8 cellular contexts compared by ENCODE assay signal in the genomic region with DNA sequence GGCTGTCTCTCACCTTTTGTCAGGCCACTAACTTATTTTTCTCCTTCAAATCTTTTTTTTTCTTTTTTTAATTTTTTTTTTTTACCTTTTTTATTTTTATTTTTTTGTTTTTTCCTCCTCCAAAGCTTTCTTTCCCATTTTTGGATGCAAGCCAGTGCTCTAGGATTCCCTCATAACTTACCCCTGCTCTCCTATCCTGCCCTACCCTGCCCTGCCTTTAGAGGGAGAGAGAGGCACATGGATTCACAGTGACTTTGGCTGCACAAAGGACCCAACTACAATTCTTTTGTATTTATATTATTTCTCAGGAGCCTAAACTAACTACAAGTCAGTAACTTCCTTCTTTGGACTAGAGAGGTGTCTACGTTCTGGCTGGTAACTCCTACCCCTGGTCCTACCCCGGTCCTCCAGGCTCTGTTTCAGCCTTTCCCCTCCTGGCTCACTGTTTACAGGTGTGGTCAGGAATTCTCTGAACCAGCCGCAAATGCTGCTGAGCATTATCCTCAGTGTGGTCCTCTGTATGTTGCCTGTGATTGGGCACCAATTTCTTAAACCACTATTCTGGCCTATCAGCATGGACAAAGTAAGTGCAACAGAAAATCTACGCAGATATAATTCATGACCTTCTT. TPM values are rescaled to one million over a fixed set of nuclear protein-coding genes. Genes with fewer than 3 reads are reported as not detected.
DNase-seq lines count a peak whose midpoint lies in the region; ATAC-seq and TF ChIP-seq lines count a peak whose summit lies in the region.

No MANE protein-coding gene starts in this region.

- no peaks in the 10 kb centered on the region for H3K4me1 ChIP-seq in HEK293 (ENCODE audit: control insufficient read depth, insufficient read depth, low read length)
- peaks cover 6% of the 10 kb centered on the region; the same call in 1 of the 2 replicates for H3K4me1 ChIP-seq in PC-3 (ENCODE audit: insufficient read depth, low read length)
- H3K4me1 ChIP-seq in breast epithelium = no peaks in the 10 kb centered on the region
- no peaks in the 10 kb centered on the region for H3K4me1 ChIP-seq in liver (ENCODE audit: control insufficient read depth in 4 of 4, insufficient read depth in 4 of 4, low read length in 3 of 4)

- TF ChIP-seq CTCF in HEK293 (tag by site-specific recombination; IDR thresholded peaks at IDR 0.05) (no peak), PC-3 (conservative IDR thresholded peaks at IDR 0.05; ENCODE audit: low read depth, low read length) (peak; percentile 74), breast epithelium (IDR thresholded peaks at IDR 0.05) (peak; percentile 16 to 56 (median 38)), liver (IDR thresholded peaks at IDR 0.05; ENCODE audit: low read depth, low read length, missing input control) (peak; percentile 91)

- no peaks in the 10 kb centered on the region for H3K79me2 ChIP-seq in PC-3 (ENCODE audit: low read length)

- H3K9me3 ChIP-seq in HEK293 (ENCODE audit: control insufficient read depth, insufficient read depth, low read depth, low read length) = no peaks in the 10 kb centered on the region
- no peaks in the 10 kb centered on the region for H3K9me3 ChIP-seq in PC-3 (ENCODE audit: low read length)
- no peaks in the 10 kb centered on the region for H3K9me3 ChIP-seq in breast epithelium
- no peaks in the 10 kb centered on the region for H3K9me3 ChIP-seq in liver (ENCODE audit: control insufficient read depth in 4 of 4, low read length in 3 of 4)

- ATAC-seq in PC-3 = peak; percentile 54; the same call in 1 of the 2 replicates
- no peak for ATAC-seq in GM21529 (IDR thresholded peaks at IDR 0.05; ENCODE audit: unreplicated experiment)

- TF ChIP-seq POLR2A in breast epithelium (IDR thresholded peaks at IDR 0.05) = no peak

- H2AFZ ChIP-seq in PC-3 (ENCODE audit: low read length) = no peak overlapping the region

- WGBS in liver = 74% methylated on average over 4 of the region's 4 CpGs

- intact Hi-C loops in PC-3 (cut with micrococcal nuclease) (loop anchor here (1.0 kb wide), 1 partner anchor 73 kb away; no protein-coding TSS in a partner anchor), breast epithelium (cut with DNase I; ENCODE audit: low total_unique reads) (no loop called here)

- no peaks in the 10 kb centered on the region for H3F3A ChIP-seq in PC-3 (ENCODE audit: low read length, unreplicated experiment)

- no peak overlapping the region for H3K4me3 ChIP-seq in HEK293 (ENCODE audit: low read depth, low read length)
- H3K4me3 ChIP-seq in PC-3 (ENCODE audit: low read length) = no peak overlapping the region
- no peak overlapping the region for H3K4me3 ChIP-seq in breast epithelium
- H3K4me3 ChIP-seq in liver (ENCODE audit: low read depth in 1 of 3, low read length in 3 of 3) = no peak overlapping the region

- no peaks in the 10 kb centered on the region for H4K20me1 ChIP-seq in PC-3 (ENCODE audit: low read length)

- H3K27ac ChIP-seq in HEK293 (ENCODE audit: extremely low read depth, low read depth, low read length) (no peak overlapping the region), PC-3 (ENCODE audit: low read length) (no peak overlapping the region), breast epithelium (no peak overlapping the region), liver (ENCODE audit: low read depth in 1 of 2, low read length in 2 of 2) (no peak overlapping the region)

- H3K4me2 ChIP-seq in PC-3 (ENCODE audit: low read length) = no peak overlapping the region

- DNase-seq in COLO668 (lab: John Stamatoyannopoulos, UW; ENCODE audit: unreplicated experiment) (peak; percentile 10), PC-3 (peak; percentile 74), breast epithelium (ENCODE audit: low spot score in 2 of 2) (peak in 1 of 2 donors; percentile 50), 8988T (no peak)
- no peak for DNase-seq in central memory CD4-positive, alpha-beta T cell

- H3K36me3 ChIP-seq in HEK293 (ENCODE audit: control insufficient read depth in 2 of 2, insufficient read depth in 1 of 2, low read length in 2 of 2) = no peaks in the 10 kb centered on the region
- no peaks in the 10 kb centered on the region for H3K36me3 ChIP-seq in PC-3 (ENCODE audit: low read depth, low read length)
- no peaks in the 10 kb centered on the region for H3K36me3 ChIP-seq in breast epithelium
- no peaks in the 10 kb centered on the region for H3K36me3 ChIP-seq in liver (ENCODE audit: control insufficient read depth in 4 of 4, insufficient read depth in 3 of 4, low read depth in 1 of 4, low read length in 3 of 4)

- H3K9ac ChIP-seq in PC-3 (ENCODE audit: low read length) = no peak overlapping the region
- H3K9ac ChIP-seq in liver (ENCODE audit: low read depth in 1 of 2, low read length in 2 of 2) = no peak overlapping the region

- CTCF ChIA-PET in HEK293 (lab: Yijun Ruan, JAX) (interaction anchor here (0.6 to 6.4 kb wide), 15 partner anchors 17 to 590 kb away, joined by 3 to 80 read pairs (median 4); partner anchors contain the start of gene ATOSB), PC-3 (lab: Charles Lee) (interaction anchor here (0.6 kb wide), 1 partner anchor 72 kb away, joined by 3 read pairs; no protein-coding TSS in a partner anchor)

- H3K9me2 ChIP-seq in PC-3 (replicated peaks; ENCODE audit: low read length) = no peaks in the 10 kb centered on the region

- POLR2A ChIA-PET in HEK293 (lab: Yijun Ruan, JAX) (no interaction called here), PC-3 (lab: Charles Lee; ENCODE audit: unreplicated experiment) (no interaction called here)

- BruUV-seq in PC-3 (replicated peaks; lab: Mats Ljungman, UMichigan) = no TSS peak

- peak; percentile 95 to 97 for TF ChIP-seq RAD21 in liver (IDR thresholded peaks at IDR 0.05)

- H3K27me3 ChIP-seq in PC-3 (ENCODE audit: low read length) (no peaks in the 10 kb centered on the region), breast epithelium (no peaks in the 10 kb centered on the region), liver (ENCODE audit: control insufficient read depth in 4 of 4, insufficient read depth in 4 of 4, low read length in 3 of 4) (no peaks in the 10 kb centered on the region)

TF ChIP-seq in HEK293, 187 proteins besides CTCF, POLR2A, EP300 and RAD21:
- no peak for TF ChIP-seq SP3 (tag by site-specific recombination; IDR thresholded peaks at IDR 0.05)
- peak; percentile 60 for TF ChIP-seq ZNF654 (tag by site-specific recombination; IDR thresholded peaks at IDR 0.05; ENCODE audit: low read depth)

TF ChIP-seq in liver, 16 proteins besides CTCF, POLR2A, EP300 and RAD21:
- TF ChIP-seq RXRA (IDR thresholded peaks at IDR 0.05) (no peak), EGR1 (IDR thresholded peaks at IDR 0.05; ENCODE audit: low read depth in 2 of 2) (no peak), MAX (IDR thresholded peaks at IDR 0.05) (no peak), HNF4G (IDR thresholded peaks at IDR 0.05) (no peak), HNF4A (conservative IDR thresholded peaks at IDR 0.05) (no peak), YY1 (IDR thresholded peaks at IDR 0.05) (no peak)

RNA-seq across cellular contexts. Expression of gene RUSC2, which starts 8.4 kb away (rescaled TPM):
- 10.7 and 13.3 TPM in 2 replicates for total RNA-seq in PC-3 (2014; rRNA removed)
- 10 to 100 TPM; 17.0 to 17.1 (median 17.1) TPM for total RNA-seq in breast epithelium
- 1 to 10 TPM; 2.1 to 6.3 TPM for total RNA-seq in liver
- 1 to 10 TPM; 3.2 to 5.4 TPM for polyA plus RNA-seq in liver

Comparison
In these comparisons a context has a peak if more than half of its experiments do, and no peak if none do; other contexts are left out.
1. DNase-seq: peak in COLO668 (single experiment) and PC-3 (single experiment); none in 8988T (single experiment) and central memory CD4-positive, alpha-beta T cell (single experiment).